ENCODE assay signal across 14 cellular contexts in genomic region chr11:573146-573759, GRCh38.
"Had no signal": no experiment of that assay in that cellular context is flagged by ENCODE, and none has a peak within 500 bp of the region (broad histone marks: within the 10 kb centered on the region; RNA-seq: fewer than 3 reads in every experiment).

No MANE protein-coding gene starts in this region.

- H3K9ac ChIP-seq: SK-N-SH had no signal

- FAIRE-seq: colon had no signal

- H3K27ac Mint-ChIP-seq: activated T-helper 2 cell treated with anti-CD3 and anti-CD28 coated beads, Interferon-gamma antibody, Interleukin-2, Interleukin-4, amounts not matched to agents 10 μg/mL and 5 μg/mL and 100 μg/mL, durations not matched to agents 14 hours and 24 hours and 36 hours had no signal

- H3K36me3 ChIP-seq: esophagus muscularis mucosa had no signal

- H3K9me3 ChIP-seq: esophagus muscularis mucosa, SK-N-SH had no signal

- H3K4me3 ChIP-seq: esophagus muscularis mucosa had no signal

- H3K27me3 ChIP-seq: esophagus muscularis mucosa had no signal

- H3K4me2 ChIP-seq: SK-N-SH had no signal

- DNase-seq: activated CD4-positive, alpha-beta T cell treated with anti-CD3 and anti-CD28 coated beads for 1 hour; activated CD4-positive, alpha-beta T cell treated with anti-CD3 and anti-CD28 coated beads, Interleukin-2, amount 50 U/mL, for 4 hours; activated T-cell treated with anti-CD3 and anti-CD28 coated beads for 4 hours; hippocampal formation; SK-N-SH; stimulated activated CD4-positive, alpha-beta T cell treated with anti-CD3 and anti-CD28 coated beads, Interleukin-15, amount 100 ng/mL, for 24 hours; stimulated activated CD4-positive, alpha-beta T cell treated with anti-CD3 and anti-CD28 coated beads, Interleukin-4, amount 100 ng/mL, for 24 hours; substantia nigra; T-helper 1 cell; trophoblast cell had no signal

- H3K9me3 Mint-ChIP-seq: activated naive CD4-positive, alpha-beta T cell treated with anti-CD3 and anti-CD28 coated beads, Interleukin-2, amount 10 ng/mL, durations not matched to agents 7 days and 5 days; activated T-helper 2 cell treated with anti-CD3 and anti-CD28 coated beads, Interferon-gamma antibody, Interleukin-2, Interleukin-4, amounts not matched to agents 10 μg/mL and 5 μg/mL and 100 μg/mL, durations not matched to agents 14 hours and 24 hours and 36 hours had no signal
